Comparison of ENCODE assay signal across 11 cellular contexts in genomic region chr3:30476373-30477082, GRCh38.
DNase-seq lines count a peak whose midpoint lies in the region; ATAC-seq, FAIRE-seq and TF ChIP-seq lines count a peak whose summit lies in the region.
"Had no signal": no experiment of that assay in that cellular context is flagged by ENCODE, and none has a peak within 500 bp of the region (broad histone marks: within the 10 kb centered on the region; RNA-seq: fewer than 3 reads in every experiment).

No MANE protein-coding gene starts in this region.

- peaks cover 6% of the 10 kb centered on the region; the same call in 1 of the 2 replicates for H3K9me3 Mint-ChIP-seq in HFFc6

- peaks cover 8% of the 10 kb centered on the region for H3K36me3 Mint-ChIP-seq in HFFc6 (ENCODE audit: low read depth)

- H3K4me1 Mint-ChIP-seq in HFFc6 (ENCODE audit: low read depth): peaks cover 32% of the 10 kb centered on the region

- dilution Hi-C loops in keratinocyte (cut with MboI; ENCODE audit: extremely low pct_ligation_motif_present, low sequenced_read_pairs): no loop called here

- no peaks in the 10 kb centered on the region for H3K9me3 ChIP-seq in keratinocyte (ENCODE audit: control insufficient read depth, low read depth, low read length)
- no peaks in the 10 kb centered on the region for H3K9me3 ChIP-seq in Peyer's patch

- H2AFZ ChIP-seq in keratinocyte (ENCODE audit: control insufficient read depth, low read length): no peak overlapping the region

- H3K9ac ChIP-seq in keratinocyte (ENCODE audit: control insufficient read depth, extremely low read depth, insufficient read depth, low read length): no peak overlapping the region

- no peak overlapping the region for H3K4me3 ChIP-seq in keratinocyte (ENCODE audit: control insufficient read depth in 2 of 3, extremely low read depth in 1 of 3, insufficient read depth in 2 of 3, low read depth in 1 of 3, low read length in 3 of 3)
- no peak overlapping the region for H3K4me3 ChIP-seq in Peyer's patch

- peaks cover 29% of the 10 kb centered on the region for H3K4me1 ChIP-seq in keratinocyte (ENCODE audit: control insufficient read depth, extremely low read depth, insufficient read depth, low read length)
- H3K4me1 ChIP-seq in Peyer's patch: peaks cover 3 to 18% (median 8%) of the 10 kb centered on the region in 4 donors

- H3K79me2 ChIP-seq in keratinocyte (ENCODE audit: control insufficient read depth, insufficient read depth, low read length): no peaks in the 10 kb centered on the region

- no peak for TF ChIP-seq POLR2A in Peyer's patch (IDR thresholded peaks at IDR 0.05)

- peak; percentile 55 for FAIRE-seq in keratinocyte (lab: Jason Lieb, UNC)
- FAIRE-seq: GM19239 had no signal

- H3K27ac ChIP-seq in keratinocyte (ENCODE audit: control insufficient read depth, insufficient read depth, low read length) (peak overlapping the region; percentile 61), Peyer's patch (no peak overlapping the region)

- TF ChIP-seq CTCF in HFFc6 (IDR thresholded peaks at IDR 0.05) (no peak), keratinocyte (optimal IDR thresholded peaks at IDR 0.05 in 1 of 3, IDR thresholded peaks at IDR 0.05 in 1 of 3, conservative IDR thresholded peaks at IDR 0.05 in 1 of 3; ENCODE audit: extremely low read depth in 1 of 3, insufficient read depth in 2 of 3, low read length in 3 of 3) (no peak), Peyer's patch (IDR thresholded peaks at IDR 0.05) (no peak)

- no peaks in the 10 kb centered on the region for H3K9me1 ChIP-seq in keratinocyte (ENCODE audit: control insufficient read depth, extremely low read depth, insufficient read depth, low read length)

- peak; percentile 51 for DNase-seq in CD1c-positive myeloid dendritic cell (ENCODE audit: extremely low spot score)
- peak; percentile 38 for DNase-seq in HFFc6
- peak; percentile 90 for DNase-seq in SK-MEL-5 (ENCODE audit: low read depth, low spot score)
- DNase-seq in keratinocyte (ENCODE audit: low read depth, low spot score): no peak
- no peak for DNase-seq in NCI-H146 (lab: John Stamatoyannopoulos, UW)
- no peak for DNase-seq in Peyer's patch
- DNase-seq: cortex of kidney, NCI-H1417 treated with DMSO at 0.1 percent for 48 hours had no signal

- no peaks in the 10 kb centered on the region for H3K36me3 ChIP-seq in keratinocyte (ENCODE audit: control insufficient read depth in 2 of 2, extremely low read depth in 1 of 2, insufficient read depth in 2 of 2, low read length in 2 of 2)
- H3K36me3 ChIP-seq in Peyer's patch: no peaks in the 10 kb centered on the region

- H3K27me3 Mint-ChIP-seq in HFFc6 (ENCODE audit: insufficient read depth): no peaks in the 10 kb centered on the region

- no peaks in the 10 kb centered on the region for H4K20me1 ChIP-seq in keratinocyte (ENCODE audit: control insufficient read depth, extremely low read depth, insufficient read depth, low read length)

- no peaks in the 10 kb centered on the region for H3K27me3 ChIP-seq in keratinocyte (ENCODE audit: control insufficient read depth, extremely low read depth, insufficient read depth, low read length)
- no peaks in the 10 kb centered on the region for H3K27me3 ChIP-seq in Peyer's patch

- ATAC-seq in GM18867 (IDR thresholded peaks at IDR 0.05; ENCODE audit: unreplicated experiment): no peak
- no peak for ATAC-seq in GM21717 (IDR thresholded peaks at IDR 0.05; ENCODE audit: unreplicated experiment)

- H3K27ac Mint-ChIP-seq in HFFc6: no peak overlapping the region; the same call in 1 of the 2 replicates

- H3K4me2 ChIP-seq in keratinocyte (ENCODE audit: control insufficient read depth, extremely low read depth, insufficient read depth, low read depth, low read length): peak overlapping the region; percentile 22

- in situ Hi-C loops in SK-MEL-5 (cut with HindIII; ENCODE audit: low pct_unique_long_range_greater_than_20kb, low sequenced_read_pairs): no loop called here

- no peak overlapping the region for H3K4me3 Mint-ChIP-seq in HFFc6

Comparison
In these comparisons a context has a peak if more than half of its experiments do, and no peak if none do; other contexts are left out.
1. DNase-seq: peak in CD1c-positive myeloid dendritic cell (single experiment), HFFc6 (single experiment) and SK-MEL-5 (single experiment); none in keratinocyte (single experiment), NCI-H146 (single experiment) and Peyer's patch (0 of 3).